ENCODE assay signal across 8 cellular contexts in the genomic region with DNA sequence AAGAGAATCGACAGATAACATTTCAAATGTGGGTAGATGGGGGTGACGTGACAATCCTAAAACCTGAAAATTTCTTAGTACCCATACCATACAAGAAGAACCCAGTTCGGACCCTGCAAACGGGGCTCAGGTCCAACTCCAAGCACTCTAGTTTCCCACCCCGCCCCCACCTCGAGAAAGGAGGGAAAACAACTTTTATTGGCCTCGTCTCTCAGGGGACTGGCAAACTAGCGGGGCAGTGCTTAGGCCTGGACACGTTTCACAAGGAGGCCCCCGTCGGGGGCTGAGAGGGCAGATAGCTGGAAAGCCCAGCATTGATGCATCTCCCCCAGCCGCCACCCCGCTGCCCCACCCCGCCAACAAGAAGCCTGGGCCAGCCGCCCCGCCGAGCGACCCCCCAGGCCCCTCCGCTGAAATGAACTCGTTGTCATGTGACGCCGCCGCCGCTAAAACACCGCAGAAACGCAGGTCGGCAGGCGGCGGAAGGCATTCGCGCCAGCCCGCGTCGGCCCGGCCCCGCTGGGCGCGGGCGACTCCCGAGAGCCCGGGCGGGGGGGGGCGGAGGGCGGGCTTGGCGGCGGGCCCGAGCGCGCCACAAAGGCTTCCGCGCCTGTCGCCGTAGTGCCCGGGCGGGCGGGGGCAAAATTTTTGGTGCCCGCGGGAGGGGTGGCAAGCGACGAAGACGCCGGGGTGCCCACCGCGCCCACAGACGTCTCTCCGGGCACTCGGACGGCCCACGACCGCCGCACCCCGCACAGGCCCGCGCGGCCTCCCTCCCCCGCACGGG. TPM values are rescaled to one million over a fixed set of nuclear protein-coding genes. Genes with fewer than 3 reads are reported as not detected.
DNase-seq lines count a peak whose midpoint lies in the region; ATAC-seq and TF ChIP-seq lines count a peak whose summit lies in the region.

No MANE protein-coding gene starts in this region.

- peaks cover 10% of the 10 kb centered on the region for H3K4me1 ChIP-seq in fibroblast of lung (ENCODE audit: control insufficient read depth, extremely low read depth, insufficient read depth, low read length)

- no peaks in the 10 kb centered on the region for H3K9me3 ChIP-seq in fibroblast of lung (ENCODE audit: control insufficient read depth, insufficient read depth, low read depth, low read length)

- POLR2A ChIA-PET in naive thymus-derived CD8-positive, alpha-beta T cell (lab: Charles Lee) = interaction anchor here (0.9 to 4.2 kb wide), 14 partner anchors 17 to 674 kb away, joined by 3 to 108 read pairs (median 6); a partner anchor contains a TSS

- H3K4me3 ChIP-seq in fibroblast of lung (replicated peaks in 1 of 4; ENCODE audit: control extremely low read depth in 1 of 4, insufficient read depth in 1 of 4, low read depth in 3 of 4, low read length in 4 of 4) = peak overlapping the region; percentile 6 to 82 (median 73)

- H3K27ac ChIP-seq in fibroblast of lung (ENCODE audit: insufficient read depth, low read length) = peak overlapping the region; percentile 94

- no peaks in the 10 kb centered on the region for H3K27me3 Mint-ChIP-seq in IgD-negative memory B cell
- no peaks in the 10 kb centered on the region for H3K27me3 Mint-ChIP-seq in naive thymus-derived CD8-positive, alpha-beta T cell
- H3K27me3 Mint-ChIP-seq in stimulated activated naive B cell treated with anti-CD40 and anti-IgM and Interleukin-4, amounts not matched to agents 10 μg/mL and 1 μg/mL and 100 μg/mL, for 72 hours = no peaks in the 10 kb centered on the region

- no peaks in the 10 kb centered on the region for H4K20me1 ChIP-seq in fibroblast of lung (ENCODE audit: control insufficient read depth, extremely low read depth, insufficient read depth, low read length)

- DNase-seq in AML-193 (lab: John Stamatoyannopoulos, UW) (peak; percentile 68 to 71), RKO (ENCODE audit: low spot score) (peak; percentile 83), fibroblast of lung (ENCODE audit: low read depth in 2 of 2) (peak; percentile 74 to 85)
- peak; percentile 38 to 60 for DNase-seq in activated T-helper 1 cell treated with anti-CD3 and anti-CD28 coated beads, Interleukin-2, amount 50 U/mL, for 16 hours (ENCODE audit: low read depth in 1 of 2, low spot score in 1 of 2)
- DNase-seq in naive thymus-derived CD8-positive, alpha-beta T cell = peak; percentile 48 to 81 (median 58)
- DNase-seq in stimulated activated naive B cell treated with anti-CD40 and anti-IgM and Interleukin-4, amounts not matched to agents 10 μg/mL and 1 μg/mL and 100 μg/mL, for 72 hours = peak; percentile 46

- H3K36me3 Mint-ChIP-seq in IgD-negative memory B cell = no peaks in the 10 kb centered on the region
- H3K36me3 Mint-ChIP-seq in naive thymus-derived CD8-positive, alpha-beta T cell = no peaks in the 10 kb centered on the region
- H3K36me3 Mint-ChIP-seq in stimulated activated naive B cell treated with anti-CD40 and anti-IgM and Interleukin-4, amounts not matched to agents 10 μg/mL and 1 μg/mL and 100 μg/mL, for 72 hours = peaks cover 0 to 3% of the 10 kb centered on the region in 2 donors

- H2AFZ ChIP-seq in fibroblast of lung (ENCODE audit: low read length) = no peak overlapping the region

- H3K4me3 Mint-ChIP-seq in IgD-negative memory B cell = peak overlapping the region; percentile 94 to 98 (median 95)
- H3K4me3 Mint-ChIP-seq in naive thymus-derived CD8-positive, alpha-beta T cell = peak overlapping the region; percentile 88 to 98 (median 94)
- H3K4me3 Mint-ChIP-seq in stimulated activated naive B cell treated with anti-CD40 and anti-IgM and Interleukin-4, amounts not matched to agents 10 μg/mL and 1 μg/mL and 100 μg/mL, for 72 hours = peak overlapping the region; percentile 85 to 95

- H3K9me3 Mint-ChIP-seq in IgD-negative memory B cell = no peaks in the 10 kb centered on the region
- H3K9me3 Mint-ChIP-seq in naive thymus-derived CD8-positive, alpha-beta T cell = no peaks in the 10 kb centered on the region
- H3K9me3 Mint-ChIP-seq in stimulated activated naive B cell treated with anti-CD40 and anti-IgM and Interleukin-4, amounts not matched to agents 10 μg/mL and 1 μg/mL and 100 μg/mL, for 72 hours = no peaks in the 10 kb centered on the region

- no peaks in the 10 kb centered on the region for H3K36me3 ChIP-seq in fibroblast of lung (ENCODE audit: control insufficient read depth, insufficient read depth, low read length)

- H3K27me3 ChIP-seq in fibroblast of lung (ENCODE audit: control insufficient read depth, insufficient read depth, low read length) = no peaks in the 10 kb centered on the region

- peak; percentile 13 for ATAC-seq in GM19438 (IDR thresholded peaks at IDR 0.05; ENCODE audit: low read depth, unreplicated experiment)
- ATAC-seq in naive thymus-derived CD8-positive, alpha-beta T cell = peak; percentile 6 to 24
- peak; percentile 16 to 21 for ATAC-seq in stimulated activated naive B cell treated with anti-CD40 and anti-IgM and Interleukin-4, amounts not matched to agents 10 μg/mL and 1 μg/mL and 100 μg/mL, for 72 hours (replicated peaks)

- peak overlapping the region; percentile 86 to 99 (median 98) for H3K27ac Mint-ChIP-seq in IgD-negative memory B cell
- peak overlapping the region; percentile 81 to 99 (median 96) for H3K27ac Mint-ChIP-seq in naive thymus-derived CD8-positive, alpha-beta T cell
- H3K27ac Mint-ChIP-seq in stimulated activated naive B cell treated with anti-CD40 and anti-IgM and Interleukin-4, amounts not matched to agents 10 μg/mL and 1 μg/mL and 100 μg/mL, for 72 hours = peak overlapping the region; percentile 100

- H3K4me1 Mint-ChIP-seq in IgD-negative memory B cell = peaks cover 27 to 41% (median 38%) of the 10 kb centered on the region in 3 donors
- peaks cover 26 to 53% (median 53%) of the 10 kb centered on the region in 4 donors for H3K4me1 Mint-ChIP-seq in naive thymus-derived CD8-positive, alpha-beta T cell
- peaks cover 27 to 46% of the 10 kb centered on the region in 2 donors for H3K4me1 Mint-ChIP-seq in stimulated activated naive B cell treated with anti-CD40 and anti-IgM and Interleukin-4, amounts not matched to agents 10 μg/mL and 1 μg/mL and 100 μg/mL, for 72 hours

- peaks cover 42% of the 10 kb centered on the region for H3K79me2 ChIP-seq in fibroblast of lung (ENCODE audit: control insufficient read depth, insufficient read depth, low read length)

- H3K4me2 ChIP-seq in fibroblast of lung (ENCODE audit: extremely low read depth, insufficient read depth, low read length) = peak overlapping the region; percentile 64

- peak overlapping the region; percentile 93 for H3K9ac ChIP-seq in fibroblast of lung (ENCODE audit: insufficient read depth, low read length)

- no peak for TF ChIP-seq CTCF in fibroblast of lung (conservative IDR thresholded peaks at IDR 0.05 in 1 of 2, IDR thresholded peaks at IDR 0.05 in 1 of 2; ENCODE audit: low read depth in 1 of 2, low read length in 2 of 2)

RNA-seq across cellular contexts. Expression of a gene that starts 0.7 kb away (rescaled TPM):
- polyA plus RNA-seq in IgD-negative memory B cell (20.8 TPM), fibroblast of lung (23.2 and 24.6 TPM in 2 replicates)
- 38.6 and 48.0 TPM in 2 replicates for total RNA-seq in fibroblast of lung
- polyA plus RNA-seq in fibroblast of lung (2012) = 15.1 and 17.6 TPM in 2 replicates
- polyA minus RNA-seq in fibroblast of lung (ENCODE audit: low replicate concordance) = 8.1 and 8.7 TPM in 2 replicates
- 10 to 100 TPM; 47.7 to 51.2 TPM for total RNA-seq in naive thymus-derived CD8-positive, alpha-beta T cell
- polyA plus RNA-seq in naive thymus-derived CD8-positive, alpha-beta T cell = 10 to 100 TPM; 15.1 to 17.5 (median 16.9) TPM

Comparison
In these comparisons a context has a peak if more than half of its experiments do, and no peak if none do; other contexts are left out.
1. Peak in every context shown above with its lines: DNase-seq, ATAC-seq, H3K4me3 ChIP-seq and H3K27ac ChIP-seq.